In genomic region chr19:50250450-50251136, GRCh38 we compare ENCODE assay signal across 21 cellular contexts. TPM values are rescaled to one million over a fixed set of nuclear protein-coding genes. Genes with fewer than 3 reads are reported as not detected.
"Had no signal": no experiment of that assay in that cellular context is flagged by ENCODE, and none has a peak within 500 bp of the region (broad histone marks: within the 10 kb centered on the region; RNA-seq: fewer than 3 reads in every experiment).

No MANE protein-coding gene starts in this region.

- H3K36me3 ChIP-seq: MG63, SJSA1 had no signal

- H3K27ac ChIP-seq: SJSA1, SK-N-MC had no signal

- H3K4me1 ChIP-seq: SJSA1 had no signal

- DNase-seq: IMR-90, Karpas-422, KG1, MG63, NCI-H1092, NCI-H1105 treated with DMSO at 0.1 percent for 48 hours, NCI-H1417 treated with DMSO at 0.1 percent for 48 hours, NCI-H146, NCI-H1694 treated with DMSO at 0.1 percent for 48 hours, NCI-H1930, NCI-H2081, NCI-H2107, NCI-H2227 treated with DMSO at 0.1 percent for 48 hours, NCI-H524, NCI-H526 treated with DMSO at 0.1 percent for 48 hours, NCI-H748 treated with DMSO at 0.1 percent for 48 hours, Right ventricle myocardium superior, RPMI8226, SIG-M5 had no signal

- H3K4me3 ChIP-seq: MG63, SJSA1, SK-N-MC had no signal

RNA-seq across cellular contexts. Expression of gene MYH14, which starts 47.2 kb away (rescaled TPM):
- total RNA-seq: IMR-90, SJSA1 had no signal
- polyA plus RNA-seq: IMR-90 had no signal
